ENCODE assay signal across 11 cellular contexts in genomic region chr7:27176962-27177794, GRCh38. TPM values are rescaled to one million over a fixed set of nuclear protein-coding genes. Genes with fewer than 3 reads are reported as not detected.
DNase-seq lines count a peak whose midpoint lies in the region; ATAC-seq, FAIRE-seq and TF ChIP-seq lines count a peak whose summit lies in the region.
"Had no signal": no experiment of that assay in that cellular context is flagged by ENCODE, and none has a peak within 500 bp of the region (broad histone marks: within the 10 kb centered on the region; RNA-seq: fewer than 3 reads in every experiment).

No MANE protein-coding gene starts in this region.

- no peak overlapping the region for H3K27ac ChIP-seq in left ventricle myocardium inferior (replicated peaks)
- H3K27ac ChIP-seq in endothelial cell of umbilical vein (ENCODE audit: insufficient read depth, low read depth, low read length): peak overlapping the region; percentile 96
- H3K27ac ChIP-seq in neural progenitor cell: no peak overlapping the region
- H3K27ac ChIP-seq in urinary bladder (ENCODE audit: low read depth): peak overlapping the region; percentile 95

- H3K9me3 Mint-ChIP-seq in neural progenitor cell: peaks cover 18% of the 10 kb centered on the region

- no peaks in the 10 kb centered on the region for H3K9me1 ChIP-seq in endothelial cell of umbilical vein (replicated peaks; ENCODE audit: control insufficient read depth, extremely low read depth, insufficient read depth, low read length)

- no peak overlapping the region for H3K27ac Mint-ChIP-seq in neural progenitor cell

- H3K27me3 ChIP-seq in left ventricle myocardium inferior (ENCODE audit: low read depth): peaks cover 100% of the 10 kb centered on the region
- no peaks in the 10 kb centered on the region for H3K27me3 ChIP-seq in endothelial cell of umbilical vein (ENCODE audit: control insufficient read depth in 2 of 2, insufficient read depth in 2 of 2, low read length in 2 of 2)
- H3K27me3 ChIP-seq in neural progenitor cell: peaks cover 100% of the 10 kb centered on the region

- ATAC-seq in left cardiac atrium: no peak

- CTCF ChIA-PET in endothelial cell of umbilical vein (lab: Charles Lee): interaction anchor here (0.7 to 8.0 kb wide), 11 partner anchors 8 to 597 kb away, joined by 3 to 86 read pairs (median 6); partner anchors contain the start of genes HOXA3, HOXA5 and HOXA7

- TF ChIP-seq POLR2A in endothelial cell of umbilical vein (IDR thresholded peaks at IDR 0.05; ENCODE audit: low read depth, low read length): no peak

- POLR2A ChIA-PET in endothelial cell of umbilical vein (lab: Charles Lee): interaction anchor here (0.9 to 2.5 kb wide), 5 partner anchors 8 to 977 kb away, joined by 3 to 8 read pairs (median 7); partner anchors contain the start of genes HNRNPA2B1, HOXA11, HOXA3 and HOXA9

- H3K4me1 Mint-ChIP-seq in neural progenitor cell: peaks cover 4% of the 10 kb centered on the region

- H3K79me2 ChIP-seq in endothelial cell of umbilical vein (ENCODE audit: control insufficient read depth, insufficient read depth, low read length) (peaks cover 94% of the 10 kb centered on the region), neural progenitor cell (ENCODE audit: low read depth) (no peaks in the 10 kb centered on the region)

- peak; percentile 55 for FAIRE-seq in endothelial cell of umbilical vein (lab: Jason Lieb, UNC)

- dilution Hi-C loops in endothelial cell of umbilical vein (cut with MboI; ENCODE audit: extremely low pct_ligation_motif_present, low sequenced_read_pairs): no loop called here

- peak overlapping the region; percentile 95 for H3K9ac ChIP-seq in endothelial cell of umbilical vein (replicated peaks; ENCODE audit: extremely low read depth, insufficient read depth, low read length)
- no peak overlapping the region for H3K9ac ChIP-seq in neural progenitor cell

- no peaks in the 10 kb centered on the region for H3K9me3 ChIP-seq in left ventricle myocardium inferior (replicated peaks)
- no peaks in the 10 kb centered on the region for H3K9me3 ChIP-seq in endothelial cell of umbilical vein (replicated peaks; ENCODE audit: control insufficient read depth, insufficient read depth, low read length)
- no peaks in the 10 kb centered on the region for H3K9me3 ChIP-seq in neural progenitor cell (ENCODE audit: low read depth)

- H3K27me3 Mint-ChIP-seq in neural progenitor cell (ENCODE audit: insufficient read depth, low read depth): peaks cover 85% of the 10 kb centered on the region

- whole genome bisulfite sequencing in urinary bladder: 31% methylated on average over 22 of the region's 22 CpGs

- no peaks in the 10 kb centered on the region for H4K20me1 ChIP-seq in endothelial cell of umbilical vein (replicated peaks; ENCODE audit: control insufficient read depth, extremely low read depth, insufficient read depth, low read length)
- peaks cover 98% of the 10 kb centered on the region for H4K20me1 ChIP-seq in neural progenitor cell (ENCODE audit: low read depth)

- H3K4me3 ChIP-seq in left ventricle myocardium inferior (no peak overlapping the region), endothelial cell of umbilical vein (replicated peaks in 1 of 3; ENCODE audit: insufficient read depth in 1 of 3, low read depth in 1 of 3, low read length in 3 of 3) (peak overlapping the region; percentile 53 to 94 (median 69)), neural progenitor cell (no peak overlapping the region), urinary bladder (ENCODE audit: low read depth, low read length) (peak overlapping the region; percentile 47)

- DNase-seq in left ventricle myocardium inferior: peak; percentile 2
- DNase-seq in left cardiac atrium: no peak
- DNase-seq in endothelial cell of umbilical vein (ENCODE audit: low read depth, low spot score): peak; percentile 69
- DNase-seq in neural progenitor cell (ENCODE audit: low spot score): no peak
- DNase-seq in NCI-H446 treated with DMSO at 0.1 percent for 48 hours (lab: John Stamatoyannopoulos, UW): no peak
- no peak for DNase-seq in GOT3 (lab: John Stamatoyannopoulos, UW)
- DNase-seq in dermis blood vessel endothelial cell: no peak
- DNase-seq: activated CD4-positive, CD25-positive, alpha-beta regulatory T cell treated with anti-CD3 and anti-CD28 coated beads, Interleukin-2, amount 50 U/mL, for 72 hours; DND-41; IMR-90 had no signal

- H3K4me1 ChIP-seq in left ventricle myocardium inferior (peaks cover 32% of the 10 kb centered on the region), endothelial cell of umbilical vein (ENCODE audit: control insufficient read depth, extremely low read depth, insufficient read depth, low read length) (peaks cover 60% of the 10 kb centered on the region), neural progenitor cell (no peaks in the 10 kb centered on the region), urinary bladder (ENCODE audit: insufficient read depth) (no peaks in the 10 kb centered on the region)

- H3K4me2 ChIP-seq in endothelial cell of umbilical vein (ENCODE audit: insufficient read depth, low read length): peak overlapping the region; percentile 98
- no peak overlapping the region for H3K4me2 ChIP-seq in neural progenitor cell

- no peaks in the 10 kb centered on the region for H3F3A ChIP-seq in neural progenitor cell (ENCODE audit: low read depth)

- H3K36me3 ChIP-seq in left ventricle myocardium inferior (no peaks in the 10 kb centered on the region), endothelial cell of umbilical vein (ENCODE audit: control insufficient read depth in 2 of 2, extremely low read depth in 1 of 2, insufficient read depth in 2 of 2, low read length in 2 of 2) (no peaks in the 10 kb centered on the region), neural progenitor cell (no peaks in the 10 kb centered on the region), urinary bladder (ENCODE audit: insufficient read depth) (no peaks in the 10 kb centered on the region)

- peak overlapping the region; percentile 6 for H3K4me3 Mint-ChIP-seq in neural progenitor cell

- no peak for TF ChIP-seq CTCF in left ventricle myocardium inferior (IDR thresholded peaks at IDR 0.05; ENCODE audit: borderline replicate concordance)
- TF ChIP-seq CTCF in endothelial cell of umbilical vein (IDR thresholded peaks at IDR 0.05; ENCODE audit: extremely low read depth in 1 of 2, insufficient read depth in 1 of 2, low read depth in 1 of 2, low read length in 2 of 2): no peak
- TF ChIP-seq CTCF in neural progenitor cell (IDR thresholded peaks at IDR 0.05): no peak

- BruUV-seq in endothelial cell of umbilical vein (replicated peaks; lab: Mats Ljungman, UMichigan): no TSS peak

- intact Hi-C loops in left ventricle myocardium inferior (cut with micrococcal nuclease): no loop called here
- intact Hi-C loops in left cardiac atrium (cut with DNase I): no loop called here
- intact Hi-C loops in endothelial cell of umbilical vein (cut with micrococcal nuclease): loop anchor here (1.0 kb wide), 1 partner anchor 8 kb away; the partner anchor contains the start of gene HOXA11

- no peak overlapping the region for H2AFZ ChIP-seq in endothelial cell of umbilical vein (ENCODE audit: low read depth, low read length)
- H2AFZ ChIP-seq in neural progenitor cell (replicated peaks): no peak overlapping the region

- no peaks in the 10 kb centered on the region for H3K36me3 Mint-ChIP-seq in neural progenitor cell

RNA-seq across cellular contexts. Expression of gene HOXA10, which starts 3.1 kb away (rescaled TPM):
- not detected for total RNA-seq in left ventricle myocardium inferior
- total RNA-seq in left cardiac atrium: under 1 TPM; 0.10 to 0.21 TPM
- total RNA-seq in endothelial cell of umbilical vein: 24.4 and 27.6 TPM in 2 replicates
- polyA plus RNA-seq in endothelial cell of umbilical vein: 23.7 and 30.3 TPM in 2 replicates
- polyA plus RNA-seq in endothelial cell of umbilical vein (2011; cell fraction: cytosol; rRNA removed): 15.8 and 19.0 TPM in 2 replicates
- 16.7 TPM in 2 replicates for polyA plus RNA-seq in endothelial cell of umbilical vein (2011; cell fraction: nucleus; rRNA removed)
- 15.1 and 20.3 TPM in 2 replicates for polyA plus RNA-seq in endothelial cell of umbilical vein (2012)
- polyA minus RNA-seq in endothelial cell of umbilical vein: 24.4 and 30.3 TPM in 2 replicates
- 3.2 TPM for polyA minus RNA-seq in endothelial cell of umbilical vein (2011; cell fraction: cytosol; rRNA and poly(A)+ RNA removed)
- polyA minus RNA-seq in endothelial cell of umbilical vein (2011; cell fraction: nucleus; rRNA and poly(A)+ RNA removed): 8.0 and 9.1 TPM in 2 replicates
- not detected in 2 replicates for total RNA-seq in neural progenitor cell (ENCODE audit: low replicate concordance)
- total RNA-seq in urinary bladder: 23.2 TPM
- polyA plus RNA-seq in urinary bladder: 44.9 TPM
- 3.7 and 4.4 TPM in 2 replicates for total RNA-seq in dermis blood vessel endothelial cell

RNA-seq across cellular contexts. Expression of gene HOXA11, which starts 7.9 kb away (rescaled TPM):
- not detected for total RNA-seq in left ventricle myocardium inferior
- total RNA-seq in left cardiac atrium: not detected
- 15.2 and 16.7 TPM in 2 replicates for total RNA-seq in endothelial cell of umbilical vein
- polyA plus RNA-seq in endothelial cell of umbilical vein: 10.4 and 10.8 TPM in 2 replicates
- 8.2 and 9.7 TPM in 2 replicates for polyA plus RNA-seq in endothelial cell of umbilical vein (2011; cell fraction: cytosol; rRNA removed)
- 4.6 and 5.5 TPM in 2 replicates for polyA plus RNA-seq in endothelial cell of umbilical vein (2011; cell fraction: nucleus; rRNA removed)
- 11.6 TPM in 2 replicates for polyA plus RNA-seq in endothelial cell of umbilical vein (2012)
- polyA minus RNA-seq in endothelial cell of umbilical vein: 6.6 and 8.6 TPM in 2 replicates
- polyA minus RNA-seq in endothelial cell of umbilical vein (2011; cell fraction: cytosol; rRNA and poly(A)+ RNA removed): 2.8 TPM
- 3.6 and 3.7 TPM in 2 replicates for polyA minus RNA-seq in endothelial cell of umbilical vein (2011; cell fraction: nucleus; rRNA and poly(A)+ RNA removed)
- not detected in 2 replicates for total RNA-seq in neural progenitor cell (ENCODE audit: low replicate concordance)
- 9.3 TPM for total RNA-seq in urinary bladder
- 39.1 TPM for polyA plus RNA-seq in urinary bladder
- total RNA-seq in dermis blood vessel endothelial cell: under 0.01 and 0.70 TPM in 2 replicates
- total RNA-seq: IMR-90 had no signal

RNA-seq across cellular contexts. Expression of gene HOXA9, which starts 11.8 kb away (rescaled TPM):
- not detected for total RNA-seq in left ventricle myocardium inferior
- not detected for total RNA-seq in left cardiac atrium
- total RNA-seq in endothelial cell of umbilical vein: 61.6 and 62.9 TPM in 2 replicates
- 47.2 and 84.1 TPM in 2 replicates for polyA plus RNA-seq in endothelial cell of umbilical vein
- polyA plus RNA-seq in endothelial cell of umbilical vein (2011; cell fraction: cytosol; rRNA removed): 44.6 and 46.3 TPM in 2 replicates
- 94.3 and 108 TPM in 2 replicates for polyA plus RNA-seq in endothelial cell of umbilical vein (2011; cell fraction: nucleus; rRNA removed)
- polyA plus RNA-seq in endothelial cell of umbilical vein (2012): 32.3 and 47.7 TPM in 2 replicates
- 8.0 and 11.3 TPM in 2 replicates for polyA minus RNA-seq in endothelial cell of umbilical vein
- polyA minus RNA-seq in endothelial cell of umbilical vein (2011; cell fraction: cytosol; rRNA and poly(A)+ RNA removed): not detected
- polyA minus RNA-seq in endothelial cell of umbilical vein (2011; cell fraction: nucleus; rRNA and poly(A)+ RNA removed): 14.0 and 22.7 TPM in 2 replicates
- total RNA-seq in neural progenitor cell (ENCODE audit: low replicate concordance): not detected in 2 replicates
- 19.8 TPM for total RNA-seq in urinary bladder
- 20.5 TPM for polyA plus RNA-seq in urinary bladder
- 9.0 and 11.8 TPM in 2 replicates for total RNA-seq in dermis blood vessel endothelial cell

RNA-seq across cellular contexts. Expression of gene HOXA7, which starts 20.7 kb away (rescaled TPM):
- total RNA-seq in left ventricle myocardium inferior: 0.36 TPM
- under 1 TPM; 0.12 to 0.39 TPM for total RNA-seq in left cardiac atrium
- total RNA-seq in endothelial cell of umbilical vein: 15.6 and 18.5 TPM in 2 replicates
- 16.9 and 18.1 TPM in 2 replicates for polyA plus RNA-seq in endothelial cell of umbilical vein
- 13.0 and 13.8 TPM in 2 replicates for polyA plus RNA-seq in endothelial cell of umbilical vein (2011; cell fraction: cytosol; rRNA removed)
- 5.6 and 8.3 TPM in 2 replicates for polyA plus RNA-seq in endothelial cell of umbilical vein (2011; cell fraction: nucleus; rRNA removed)
- 13.9 and 16.0 TPM in 2 replicates for polyA plus RNA-seq in endothelial cell of umbilical vein (2012)
- polyA minus RNA-seq in endothelial cell of umbilical vein: 8.6 and 9.4 TPM in 2 replicates
- 5.9 TPM for polyA minus RNA-seq in endothelial cell of umbilical vein (2011; cell fraction: cytosol; rRNA and poly(A)+ RNA removed)
- 3.8 and 4.1 TPM in 2 replicates for polyA minus RNA-seq in endothelial cell of umbilical vein (2011; cell fraction: nucleus; rRNA and poly(A)+ RNA removed)
- total RNA-seq in neural progenitor cell (ENCODE audit: low replicate concordance): not detected in 2 replicates
- 3.7 TPM for total RNA-seq in urinary bladder
- 14.2 TPM for polyA plus RNA-seq in urinary bladder
- 1.4 and 2.9 TPM in 2 replicates for total RNA-seq in dermis blood vessel endothelial cell

RNA-seq across cellular contexts. Expression of gene HOXA13, which starts 22.7 kb away (rescaled TPM):
- total RNA-seq in left ventricle myocardium inferior: not detected
- not detected for total RNA-seq in left cardiac atrium
- 0.09 and 0.22 TPM in 2 replicates for total RNA-seq in endothelial cell of umbilical vein
- 0.02 TPM in 1 of 2 replicates, not detected in the other for polyA plus RNA-seq in endothelial cell of umbilical vein
- polyA plus RNA-seq in endothelial cell of umbilical vein (2011; cell fraction: cytosol; rRNA removed): 0.01 TPM in 2 replicates
- polyA plus RNA-seq in endothelial cell of umbilical vein (2011; cell fraction: nucleus; rRNA removed): 0.03 TPM in 1 of 2 replicates, not detected in the other
- polyA plus RNA-seq in endothelial cell of umbilical vein (2012): not detected in 2 replicates
- polyA minus RNA-seq in endothelial cell of umbilical vein: not detected in 2 replicates
- polyA minus RNA-seq in endothelial cell of umbilical vein (2011; cell fraction: cytosol; rRNA and poly(A)+ RNA removed): 0.72 TPM
- not detected in 2 replicates for polyA minus RNA-seq in endothelial cell of umbilical vein (2011; cell fraction: nucleus; rRNA and poly(A)+ RNA removed)
- not detected in 2 replicates for total RNA-seq in neural progenitor cell (ENCODE audit: low replicate concordance)
- 43.2 TPM for total RNA-seq in urinary bladder
- 24.4 TPM for polyA plus RNA-seq in urinary bladder
- under 0.01 TPM in 1 of 2 replicates, not detected in the other for total RNA-seq in dermis blood vessel endothelial cell
- total RNA-seq: IMR-90 had no signal
- polyA plus RNA-seq: IMR-90 had no signal

Comparison
In these comparisons a context has a peak if more than half of its experiments do, and no peak if none do; other contexts are left out.
1. DNase-seq: peak in left ventricle myocardium inferior (single experiment) and endothelial cell of umbilical vein (single experiment); none in left cardiac atrium (single experiment), neural progenitor cell (single experiment), NCI-H446 treated with DMSO at 0.1 percent for 48 hours (single experiment), GOT3 (single experiment) and dermis blood vessel endothelial cell (single experiment).
2. H3K27ac ChIP-seq: peak in endothelial cell of umbilical vein (single experiment) and urinary bladder (single experiment); none in left ventricle myocardium inferior (single experiment) and neural progenitor cell (single experiment).
3. H3K4me3 ChIP-seq: peak in endothelial cell of umbilical vein (3 of 3) and urinary bladder (single experiment); none in left ventricle myocardium inferior (single experiment) and neural progenitor cell (single experiment).